In the genomic region with DNA sequence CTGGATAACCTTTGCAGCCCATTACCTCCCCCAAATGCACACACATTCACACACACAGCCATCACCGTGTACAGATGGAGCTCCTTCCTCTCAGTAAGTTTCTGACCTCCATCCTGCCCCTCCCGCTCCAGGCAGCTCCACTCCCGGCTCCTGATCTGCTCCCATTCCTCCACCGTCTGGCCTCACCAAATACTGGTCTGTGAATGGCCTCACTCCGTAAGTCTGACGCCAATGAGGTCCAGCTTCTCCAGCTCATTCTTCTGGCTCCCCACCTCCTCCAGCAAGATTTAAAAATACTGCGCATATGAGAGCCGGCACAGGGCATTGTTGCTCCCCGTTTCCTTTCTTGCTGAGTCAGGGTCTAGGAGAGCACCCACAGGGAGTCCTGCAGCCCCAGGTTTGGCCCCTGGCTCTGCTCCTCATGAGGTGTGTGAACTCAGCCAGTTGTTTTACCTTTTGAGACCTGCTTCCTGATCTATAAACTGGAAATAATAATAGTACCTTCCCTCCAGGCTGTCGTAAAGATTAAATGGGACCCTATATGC, we compare ENCODE assay signal across 28 cellular contexts. TPM values are rescaled to one million over a fixed set of nuclear protein-coding genes. Genes with fewer than 3 reads are reported as not detected.
DNase-seq lines count a peak whose midpoint lies in the region; ATAC-seq and TF ChIP-seq lines count a peak whose summit lies in the region.
"Had no signal": no experiment of that assay in that cellular context is flagged by ENCODE, and none has a peak within 500 bp of the region (broad histone marks: within the 10 kb centered on the region; RNA-seq: fewer than 3 reads in every experiment).

No MANE protein-coding gene starts in this region.

- WGBS in right cardiac atrium, result 58% methylated on average over 10 of the region's 10 CpGs
- WGBS in psoas muscle, 3 donors, result 74 to 80% (median 78%) methylated on average over 10 of the region's 10 CpGs

- no peaks in the 10 kb centered on the region for H3K36me3 ChIP-seq in left ventricle myocardium inferior
- H3K36me3 ChIP-seq in uterus, result no peaks in the 10 kb centered on the region
- no peaks in the 10 kb centered on the region for H3K36me3 ChIP-seq in psoas muscle (ENCODE audit: insufficient read depth in 1 of 2, low read depth in 1 of 2)
- H3K36me3 ChIP-seq: ascending aorta, left lung, SJSA1 had no signal

- no peaks in the 10 kb centered on the region for H3K27me3 ChIP-seq in left ventricle myocardium inferior (ENCODE audit: low read depth)
- no peaks in the 10 kb centered on the region for H3K27me3 ChIP-seq in right cardiac atrium (ENCODE audit: control insufficient read depth, insufficient read depth)
- no peaks in the 10 kb centered on the region for H3K27me3 ChIP-seq in uterus
- no peaks in the 10 kb centered on the region for H3K27me3 ChIP-seq in psoas muscle (ENCODE audit: insufficient read depth in 3 of 3, low read length in 2 of 3)
- H3K27me3 ChIP-seq: ascending aorta, SJSA1, testis had no signal

- no peak overlapping the region for H3K4me3 ChIP-seq in left ventricle myocardium inferior
- no peak overlapping the region for H3K4me3 ChIP-seq in right cardiac atrium (ENCODE audit: low read length)
- no peak overlapping the region for H3K4me3 ChIP-seq in coronary artery
- H3K4me3 ChIP-seq in uterus, result no peak overlapping the region
- no peak overlapping the region for H3K4me3 ChIP-seq in psoas muscle
- H3K4me3 ChIP-seq: ascending aorta, left lung, SJSA1, testis had no signal

- peak overlapping the region; percentile 87 for H3K27ac ChIP-seq in left ventricle myocardium inferior (replicated peaks)
- no peak overlapping the region for H3K27ac ChIP-seq in right cardiac atrium (ENCODE audit: low read length)
- H3K27ac ChIP-seq in coronary artery, result no peak overlapping the region
- peak overlapping the region; percentile 81 to 84 for H3K27ac ChIP-seq in uterus
- H3K27ac ChIP-seq in psoas muscle, result no peak overlapping the region
- H3K27ac ChIP-seq: KMS-11, left lung, SJSA1, testis had no signal

- no peak for TF ChIP-seq CTCF in left ventricle myocardium inferior (IDR thresholded peaks at IDR 0.05; ENCODE audit: borderline replicate concordance)
- no peak for TF ChIP-seq CTCF in coronary artery (IDR thresholded peaks at IDR 0.05)
- TF ChIP-seq CTCF in uterus (IDR thresholded peaks at IDR 0.05), result no peak
- no peak for TF ChIP-seq CTCF in psoas muscle (IDR thresholded peaks at IDR 0.05)

- ATAC-seq in right cardiac atrium (no peak), psoas muscle (no peak)
- ATAC-seq: left lung; stimulated activated memory B cell treated with anti-CD40 and anti-IgM and Interleukin-4, amounts not matched to agents 10 μg/mL and 1 μg/mL and 100 μg/mL, for 72 hours had no signal

- DNase-seq in left ventricle myocardium inferior, result peak; percentile 14
- DNase-seq in right cardiac atrium, result no peak
- peak; percentile 73 for DNase-seq in coronary artery (ENCODE audit: low spot score)
- peak; percentile 37 for DNase-seq in mesenteric fat pad (ENCODE audit: low spot score)
- DNase-seq in uterus, result peak; percentile 53 to 58
- no peak for DNase-seq in psoas muscle
- DNase-seq in NCI-H69 (lab: John Stamatoyannopoulos, UW), result no peak
- DNase-seq in HT-29 (ENCODE audit: low spot score), result no peak
- DNase-seq: activated CD4-positive, alpha-beta T cell treated with anti-CD3 and anti-CD28 coated beads, Interleukin-2, amount 50 U/mL, for 4 hours; activated CD4-positive, CD25-positive, alpha-beta regulatory T cell; activated effector memory CD4-positive, alpha-beta T cell treated with Interleukin-2 at 50 U/mL for 16 hours; activated naive CD8-positive, alpha-beta T cell treated with anti-CD3 and anti-CD28 coated beads for 36 hours; AML-193; caudate nucleus; CD4-positive, alpha-beta T cell; dermis blood vessel endothelial cell; NCI-H1417 treated with DMSO at 0.1 percent for 48 hours; NCI-H2081; NCI-H2227 treated with DMSO at 0.1 percent for 48 hours; NCI-H526 treated with DMSO at 0.1 percent for 48 hours; stimulated activated CD4-positive, alpha-beta T cell treated with anti-CD3 and anti-CD28 coated beads, Interleukin-4, amount 100 ng/mL, for 4 hours had no signal

- TF ChIP-seq POLR2A in uterus (IDR thresholded peaks at IDR 0.05), result no peak

- peaks cover 84% of the 10 kb centered on the region for H3K4me1 ChIP-seq in left ventricle myocardium inferior
- peaks cover 22% of the 10 kb centered on the region for H3K4me1 ChIP-seq in right cardiac atrium (ENCODE audit: control insufficient read depth, insufficient read depth, low read length)
- H3K4me1 ChIP-seq in uterus, result peaks cover 0 to 13% of the 10 kb centered on the region in 2 donors
- H3K4me1 ChIP-seq in psoas muscle, result peaks cover 21% of the 10 kb centered on the region

- intact Hi-C loops in left ventricle myocardium inferior (cut with micrococcal nuclease) (no loop called here), right cardiac atrium (cut with DNase I) (loop anchor here in 1 of 4 donors (5.0 kb wide), 1 partner anchor 35 kb away; no protein-coding TSS in a partner anchor), uterus (cut with DNase I; ENCODE audit: low total_unique reads) (no loop called here), psoas muscle (cut with DNase I) (no loop called here)

- H3K9me3 ChIP-seq in left ventricle myocardium inferior (replicated peaks), result no peaks in the 10 kb centered on the region
- H3K9me3 ChIP-seq in right cardiac atrium (ENCODE audit: control insufficient read depth, low read length), result no peaks in the 10 kb centered on the region
- no peaks in the 10 kb centered on the region for H3K9me3 ChIP-seq in uterus
- no peaks in the 10 kb centered on the region for H3K9me3 ChIP-seq in psoas muscle
- H3K9me3 ChIP-seq: ascending aorta, left lung, SJSA1, testis had no signal

RNA-seq across cellular contexts. Expression of gene TUB, which starts 14.0 kb away (rescaled TPM):
- total RNA-seq in left ventricle myocardium inferior (22.8 TPM), right cardiac atrium (10 to 100 TPM; 24.8 to 31.2 (median 28.0) TPM), mesenteric fat pad (5.9 TPM), uterus (10 to 100 TPM; 12.6 to 57.4 (median 37.8) TPM), psoas muscle (1 to 10 TPM in 3 of 4 donors, under 1 TPM in 1; 0.91 to 4.6 (median 1.3) TPM)
- polyA plus RNA-seq in right cardiac atrium (10.0 TPM), psoas muscle (under 1 TPM; 0.25 to 0.51 (median 0.39) TPM)
- not detected in 2 replicates for total RNA-seq in HT-29 (2014; rRNA removed; shearing (Covaris generic))
- total RNA-seq: natural killer cell treated with Interleukin-12 subunit alpha and Interleukin-12 subunit beta and Interleukin-15 and Interleukin-18, amount 100 ng/mL, for 72 hours had no signal

Comparison
In these comparisons a context has a peak if more than half of its experiments do, and no peak if none do; other contexts are left out.
1. DNase-seq: peak in left ventricle myocardium inferior (single experiment), coronary artery (single experiment), mesenteric fat pad (single experiment) and uterus (2 of 2); none in right cardiac atrium (0 of 3), psoas muscle (0 of 2), NCI-H69 (single experiment) and HT-29 (single experiment).
2. H3K27ac ChIP-seq: peak in left ventricle myocardium inferior (single experiment) and uterus (2 of 2); none in right cardiac atrium (single experiment), coronary artery (0 of 2) and psoas muscle (single experiment).